ENCODE assay signal across 7 cellular contexts in genomic region chr3:151440940-151441339, GRCh38. TPM values are rescaled to one million over a fixed set of nuclear protein-coding genes. Genes with fewer than 3 reads are reported as not detected.
"Had no signal": no experiment of that assay in that cellular context is flagged by ENCODE, and none has a peak within 500 bp of the region (broad histone marks: within the 10 kb centered on the region; RNA-seq: fewer than 3 reads in every experiment).

No MANE protein-coding gene starts in this region.

- ATAC-seq: K562 had no signal

- H3K4me3 ChIP-seq: GM23248, K562 had no signal

- DNase-seq: GM23248, H9, HCEC 1CT, IMR-90 had no signal

- H3K27ac Mint-ChIP-seq: H9 had no signal

- H3K4me3 Mint-ChIP-seq: H9 had no signal

- H3K9ac ChIP-seq: GM23248 had no signal

- H3K9me3 Mint-ChIP-seq: H9 had no signal

- H3K27ac ChIP-seq: GM23248 had no signal

RNA-seq across cellular contexts. Expression of gene IGSF10, which starts 19.9 kb away (rescaled TPM):
- total RNA-seq: GM23248 had no signal

RNA-seq across cellular contexts. Expression of gene P2RY12, which starts 56.4 kb away (rescaled TPM):
- total RNA-seq: GM23248, H1, H9, HT-29, IMR-90, K562 had no signal
- polyA plus RNA-seq: GM23248, H1, IMR-90, K562 had no signal
